Comparison of ENCODE assay signal across 8 cellular contexts in genomic region chr5:137822158-137822764, GRCh38. TPM values are rescaled to one million over a fixed set of nuclear protein-coding genes. Genes with fewer than 3 reads are reported as not detected.
DNase-seq lines count a peak whose midpoint lies in the region; ATAC-seq, FAIRE-seq and TF ChIP-seq lines count a peak whose summit lies in the region.

No MANE protein-coding gene starts in this region.

- H3K36me3 Mint-ChIP-seq in endodermal cell (ENCODE audit: low read depth): no peaks in the 10 kb centered on the region
- H3K36me3 Mint-ChIP-seq in neural progenitor cell: no peaks in the 10 kb centered on the region
- H3K36me3 Mint-ChIP-seq in CD8-positive, alpha-beta memory T cell: peaks cover 1 to 18% (median 2%) of the 10 kb centered on the region in 3 donors

- H3K9me3 ChIP-seq in A673 (ENCODE audit: low read depth, low read length, poor library complexity, severe bottlenecking): no peaks in the 10 kb centered on the region
- no peaks in the 10 kb centered on the region for H3K9me3 ChIP-seq in endodermal cell (ENCODE audit: control insufficient read depth, low read length)
- H3K9me3 ChIP-seq in neural progenitor cell (ENCODE audit: low read depth): no peaks in the 10 kb centered on the region
- no peaks in the 10 kb centered on the region for H3K9me3 ChIP-seq in CD8-positive, alpha-beta memory T cell (ENCODE audit: low read length)

- peak; percentile 60 for FAIRE-seq in GM12891 (lab: Jason Lieb, UNC)

- H3K79me2 ChIP-seq in neural progenitor cell (ENCODE audit: low read depth): no peaks in the 10 kb centered on the region

- no peak overlapping the region for H3K4me2 ChIP-seq in neural progenitor cell

- peaks cover 12% of the 10 kb centered on the region for H3F3A ChIP-seq in neural progenitor cell (ENCODE audit: low read depth)

- CTCF ChIA-PET in A673 (lab: Charles Lee): interaction anchor here (1.4 kb wide), 1 partner anchor 43 kb away, joined by 5 read pairs; no protein-coding TSS in a partner anchor
- CTCF ChIA-PET in CD8-positive, alpha-beta memory T cell (lab: Charles Lee): no interaction called here

- no peak overlapping the region for H2AFZ ChIP-seq in neural progenitor cell (replicated peaks)

- no peak for ATAC-seq in HG03135 (IDR thresholded peaks at IDR 0.05; ENCODE audit: unreplicated experiment)

- BruUV-seq in A673 (replicated peaks; lab: Mats Ljungman, UMichigan): no TSS peak

- POLR2A ChIA-PET in A673 (lab: Charles Lee; ENCODE audit: low non-redundant PET): no interaction called here
- POLR2A ChIA-PET in CD8-positive, alpha-beta memory T cell (lab: Charles Lee): no interaction called here

- H3K4me3 ChIP-seq in A673 (ENCODE audit: low read depth, low read length, poor library complexity, severe bottlenecking): no peak overlapping the region
- H3K4me3 ChIP-seq in endodermal cell (ENCODE audit: low read length): no peak overlapping the region
- no peak overlapping the region for H3K4me3 ChIP-seq in neural progenitor cell
- no peak overlapping the region for H3K4me3 ChIP-seq in CD8-positive, alpha-beta memory T cell (ENCODE audit: low read length)

- H3K36me3 ChIP-seq in A673 (ENCODE audit: insufficient read depth, low read length, poor library complexity, severe bottlenecking): no peaks in the 10 kb centered on the region
- H3K36me3 ChIP-seq in endodermal cell (ENCODE audit: control insufficient read depth, insufficient read depth, low read length): no peaks in the 10 kb centered on the region
- no peaks in the 10 kb centered on the region for H3K36me3 ChIP-seq in neural progenitor cell
- no peaks in the 10 kb centered on the region for H3K36me3 ChIP-seq in CD8-positive, alpha-beta memory T cell (ENCODE audit: insufficient read depth, low read length)

- peak; percentile 61 for TF ChIP-seq CTCF in A673 (conservative IDR thresholded peaks at IDR 0.05; ENCODE audit: low read depth, low read length)
- TF ChIP-seq CTCF in endodermal cell (conservative IDR thresholded peaks at IDR 0.05): peak; percentile 82
- TF ChIP-seq CTCF in neural progenitor cell (IDR thresholded peaks at IDR 0.05): peak; percentile 68

- H3K4me3 Mint-ChIP-seq in endodermal cell (no peak overlapping the region), neural progenitor cell (no peak overlapping the region)
- H3K4me3 Mint-ChIP-seq in CD8-positive, alpha-beta memory T cell: no peak overlapping the region

- TF ChIP-seq POLR2A in GM12891 (IDR thresholded peaks at IDR 0.05; ENCODE audit: low read depth, low read length): no peak

- DNase-seq in A673 (ENCODE audit: low spot score) (peak; percentile 60), GM12891 (ENCODE audit: insufficient read length, low spot score) (no peak), NOMO-1 treated with DMSO at 0.1 percent for 48 hours (lab: John Stamatoyannopoulos, UW; ENCODE audit: unreplicated experiment) (peak; percentile 60), endodermal cell (peak; percentile 89), neural progenitor cell (ENCODE audit: low spot score) (peak; percentile 76), NCI-H128 (lab: John Stamatoyannopoulos, UW; ENCODE audit: unreplicated experiment) (no peak)
- no peak for DNase-seq in CD8-positive, alpha-beta memory T cell

- H3K27me3 Mint-ChIP-seq in endodermal cell (ENCODE audit: insufficient read depth): peaks cover 3% of the 10 kb centered on the region
- H3K27me3 Mint-ChIP-seq in neural progenitor cell (ENCODE audit: insufficient read depth, low read depth): no peaks in the 10 kb centered on the region
- peaks cover 6 to 8% of the 10 kb centered on the region in 2 donors for H3K27me3 Mint-ChIP-seq in CD8-positive, alpha-beta memory T cell

- peaks cover 4% of the 10 kb centered on the region for H3K27me3 ChIP-seq in A673 (replicated peaks; ENCODE audit: insufficient read depth, low read depth, low read length, poor library complexity)
- H3K27me3 ChIP-seq in endodermal cell (ENCODE audit: control insufficient read depth, insufficient read depth, low read length, poor library complexity, severe bottlenecking): no peaks in the 10 kb centered on the region
- no peaks in the 10 kb centered on the region for H3K27me3 ChIP-seq in neural progenitor cell
- no peaks in the 10 kb centered on the region for H3K27me3 ChIP-seq in CD8-positive, alpha-beta memory T cell (ENCODE audit: insufficient read depth, low read length, poor library complexity, severe bottlenecking)

- H3K4me1 ChIP-seq in A673 (ENCODE audit: insufficient read depth, low read length, poor library complexity, severe bottlenecking) (no peaks in the 10 kb centered on the region), endodermal cell (ENCODE audit: control insufficient read depth, insufficient read depth, low read length) (peaks cover 5% of the 10 kb centered on the region), neural progenitor cell (peaks cover 4% of the 10 kb centered on the region)
- no peaks in the 10 kb centered on the region for H3K4me1 ChIP-seq in CD8-positive, alpha-beta memory T cell (ENCODE audit: insufficient read depth, low read length)

- H3K27ac Mint-ChIP-seq in endodermal cell (no peak overlapping the region), neural progenitor cell (no peak overlapping the region)
- H3K27ac Mint-ChIP-seq in CD8-positive, alpha-beta memory T cell: no peak overlapping the region

- H3K9ac ChIP-seq in endodermal cell (ENCODE audit: extremely low read depth, low read length, poor library complexity, severe bottlenecking) (no peak overlapping the region), neural progenitor cell (no peak overlapping the region)

- H3K4me1 Mint-ChIP-seq in endodermal cell (peaks cover 38% of the 10 kb centered on the region), neural progenitor cell (no peaks in the 10 kb centered on the region)
- H3K4me1 Mint-ChIP-seq in CD8-positive, alpha-beta memory T cell: no peaks in the 10 kb centered on the region

- no peaks in the 10 kb centered on the region for H4K20me1 ChIP-seq in neural progenitor cell (ENCODE audit: low read depth)

- H3K27ac ChIP-seq in A673 (ENCODE audit: low read depth, low read length, poor library complexity, severe bottlenecking) (no peak overlapping the region), endodermal cell (ENCODE audit: low read depth, low read length) (no peak overlapping the region), neural progenitor cell (no peak overlapping the region)
- H3K27ac ChIP-seq in CD8-positive, alpha-beta memory T cell (ENCODE audit: low read depth, low read length): no peak overlapping the region

- 53 to 80% methylated on average over 1 to 6 of the region's 6 CpGs for WGBS in endodermal cell (ENCODE audit: insufficient coverage in 1 of 2, insufficient read length in 1 of 2), 2 experiments

- intact Hi-C loops in A673 (cut with micrococcal nuclease; ENCODE audit: unreplicated experiment): loop anchor here (1.0 to 5.0 kb wide), 3 partner anchors 43 to 195 kb away; no protein-coding TSS in a partner anchor

- H3K9me3 Mint-ChIP-seq in endodermal cell (no peaks in the 10 kb centered on the region), neural progenitor cell (peaks cover 7% of the 10 kb centered on the region)
- H3K9me3 Mint-ChIP-seq in CD8-positive, alpha-beta memory T cell: peaks cover 5 to 13% (median 10%) of the 10 kb centered on the region in 5 donors

TF ChIP-seq in GM12891, 5 proteins besides CTCF, POLR2A, EP300 and RAD21:
- TF ChIP-seq TAF1 (IDR thresholded peaks at IDR 0.05; ENCODE audit: low read depth, low read length): no peak
- TF ChIP-seq PAX5 (IDR thresholded peaks at IDR 0.05; ENCODE audit: insufficient read depth, low read length, severe bottlenecking): no peak
- no peak for TF ChIP-seq POLR2AphosphoS5 (IDR thresholded peaks at IDR 0.05; ENCODE audit: low read depth, low read length)
- TF ChIP-seq POU2F2 (IDR thresholded peaks at IDR 0.05; ENCODE audit: low read depth, low read length): no peak
- no peak for TF ChIP-seq SPI1 (IDR thresholded peaks at IDR 0.05; ENCODE audit: low read depth, low read length)

RNA-seq across cellular contexts. Expression of gene MYOT, which starts 45.4 kb away (rescaled TPM):
- not detected in 2 replicates for total RNA-seq in A673 (2021)
- 0.05 TPM for polyA plus RNA-seq in GM12891 (2012; ENCODE audit: low read depth, missing spikeins)
- total RNA-seq in endodermal cell: not detected
- polyA plus RNA-seq in endodermal cell (2013, experiment 1 of 2): not detected
- 0.33 TPM for polyA plus RNA-seq in endodermal cell (2013, experiment 2 of 2)
- total RNA-seq in neural progenitor cell (ENCODE audit: low replicate concordance): not detected in 2 replicates
- not detected for total RNA-seq in CD8-positive, alpha-beta memory T cell
- not detected for polyA plus RNA-seq in CD8-positive, alpha-beta memory T cell

Comparison
In these comparisons a context has a peak if more than half of its experiments do, and no peak if none do; other contexts are left out.
1. DNase-seq: peak in A673 (single experiment), NOMO-1 treated with DMSO at 0.1 percent for 48 hours (single experiment), endodermal cell (single experiment) and neural progenitor cell (single experiment); none in GM12891 (single experiment), CD8-positive, alpha-beta memory T cell (0 of 5) and NCI-H128 (single experiment).
2. Peak in every context shown above with its lines, with median percentiles within 50 percentile points of each other: CTCF ChIP-seq.